ENCODE assay signal across 13 cellular contexts in genomic region chr1:20725189-20726106, GRCh38. TPM values are rescaled to one million over a fixed set of nuclear protein-coding genes. Genes with fewer than 3 reads are reported as not detected.
DNase-seq lines count a peak whose midpoint lies in the region; ATAC-seq and TF ChIP-seq lines count a peak whose summit lies in the region.
"Had no signal": no experiment of that assay in that cellular context is flagged by ENCODE, and none has a peak within 500 bp of the region (broad histone marks: within the 10 kb centered on the region; RNA-seq: fewer than 3 reads in every experiment).

No MANE protein-coding gene starts in this region.

- in situ Hi-C loops in ACHN (cut with HindIII; ENCODE audit: low pct_ligation_motif_present, low pct_unique_long_range_greater_than_20kb, low sequenced_read_pairs): no loop called here

- no peak overlapping the region for H3K4me3 Mint-ChIP-seq in HFFc6
- H3K4me3 Mint-ChIP-seq in activated CD4-positive, alpha-beta memory T cell treated with anti-CD3 and anti-CD28 coated beads for 36 hours: no peak overlapping the region
- no peak overlapping the region for H3K4me3 Mint-ChIP-seq in stimulated activated memory B cell treated with anti-CD40 and anti-IgM and Interleukin-4, amounts not matched to agents 10 μg/mL and 1 μg/mL and 100 μg/mL, for 72 hours
- H3K4me3 Mint-ChIP-seq: CD4-positive, CD25-positive, alpha-beta regulatory T cell had no signal

- no peak for TF ChIP-seq CTCF in HFFc6 (IDR thresholded peaks at IDR 0.05)

- H3K27me3 Mint-ChIP-seq in HFFc6 (ENCODE audit: insufficient read depth): peaks cover 1% of the 10 kb centered on the region
- peaks cover 7% of the 10 kb centered on the region for H3K27me3 Mint-ChIP-seq in activated CD4-positive, alpha-beta memory T cell treated with anti-CD3 and anti-CD28 coated beads for 36 hours
- peaks cover 31% of the 10 kb centered on the region for H3K27me3 Mint-ChIP-seq in stimulated activated memory B cell treated with anti-CD40 and anti-IgM and Interleukin-4, amounts not matched to agents 10 μg/mL and 1 μg/mL and 100 μg/mL, for 72 hours

- peak overlapping the region; percentile 82 for H3K27ac Mint-ChIP-seq in HFFc6
- H3K27ac Mint-ChIP-seq in activated CD4-positive, alpha-beta memory T cell treated with anti-CD3 and anti-CD28 coated beads for 36 hours: no peak overlapping the region
- no peak overlapping the region for H3K27ac Mint-ChIP-seq in stimulated activated memory B cell treated with anti-CD40 and anti-IgM and Interleukin-4, amounts not matched to agents 10 μg/mL and 1 μg/mL and 100 μg/mL, for 72 hours

- DNase-seq in ACHN (peak; percentile 39), HFFc6 (peak; percentile 66), glomerular visceral epithelial cell (ENCODE audit: extremely low spot score) (peak; percentile 54), activated gamma-delta T cell treated with Interleukin-2 at 50 U/mL for 16 hours (no peak), OCI-M1 (lab: John Stamatoyannopoulos, UW) (no peak)
- DNase-seq in activated CD4-positive, alpha-beta memory T cell treated with anti-CD3 and anti-CD28 coated beads for 36 hours: peak; percentile 8
- no peak for DNase-seq in activated effector memory CD4-positive, alpha-beta T cell treated with Interleukin-2 at 50 U/mL for 16 hours
- DNase-seq: activated T-cell treated with anti-CD3 and anti-CD28 coated beads, Interleukin-2, amount 50 U/mL, for 1 hour; CD4-positive, CD25-positive, alpha-beta regulatory T cell; SW 1271 had no signal

- no peak for ATAC-seq in stimulated activated memory B cell treated with anti-CD40 and anti-IgM and Interleukin-4, amounts not matched to agents 10 μg/mL and 1 μg/mL and 100 μg/mL, for 72 hours

- intact Hi-C loops in activated CD4-positive, alpha-beta memory T cell treated with anti-CD3 and anti-CD28 coated beads for 36 hours (cut with micrococcal nuclease): no loop called here

- peaks cover 6% of the 10 kb centered on the region for H3K9me3 Mint-ChIP-seq in HFFc6
- no peaks in the 10 kb centered on the region for H3K9me3 Mint-ChIP-seq in activated CD4-positive, alpha-beta memory T cell treated with anti-CD3 and anti-CD28 coated beads for 36 hours
- no peaks in the 10 kb centered on the region for H3K9me3 Mint-ChIP-seq in stimulated activated memory B cell treated with anti-CD40 and anti-IgM and Interleukin-4, amounts not matched to agents 10 μg/mL and 1 μg/mL and 100 μg/mL, for 72 hours
- H3K9me3 Mint-ChIP-seq: CD4-positive, CD25-positive, alpha-beta regulatory T cell had no signal

- POLR2A ChIA-PET in activated CD4-positive, alpha-beta memory T cell treated with anti-CD3 and anti-CD28 coated beads for 36 hours (lab: Charles Lee): no interaction called here

- H3K36me3 Mint-ChIP-seq in HFFc6 (ENCODE audit: low read depth): peaks cover 13% of the 10 kb centered on the region
- no peaks in the 10 kb centered on the region for H3K36me3 Mint-ChIP-seq in activated CD4-positive, alpha-beta memory T cell treated with anti-CD3 and anti-CD28 coated beads for 36 hours
- H3K36me3 Mint-ChIP-seq in stimulated activated memory B cell treated with anti-CD40 and anti-IgM and Interleukin-4, amounts not matched to agents 10 μg/mL and 1 μg/mL and 100 μg/mL, for 72 hours: no peaks in the 10 kb centered on the region
- H3K36me3 Mint-ChIP-seq: CD4-positive, CD25-positive, alpha-beta regulatory T cell had no signal

- H3K4me1 Mint-ChIP-seq in HFFc6 (ENCODE audit: low read depth): peaks cover 17% of the 10 kb centered on the region
- peaks cover 4% of the 10 kb centered on the region for H3K4me1 Mint-ChIP-seq in activated CD4-positive, alpha-beta memory T cell treated with anti-CD3 and anti-CD28 coated beads for 36 hours (ENCODE audit: low read depth)
- H3K4me1 Mint-ChIP-seq in stimulated activated memory B cell treated with anti-CD40 and anti-IgM and Interleukin-4, amounts not matched to agents 10 μg/mL and 1 μg/mL and 100 μg/mL, for 72 hours: peaks cover 8% of the 10 kb centered on the region

- CTCF ChIA-PET in activated CD4-positive, alpha-beta memory T cell treated with anti-CD3 and anti-CD28 coated beads for 36 hours (lab: Charles Lee): interaction anchor here (1.5 kb wide), 1 partner anchor 29 kb away, joined by 7 read pairs; no protein-coding TSS in a partner anchor

RNA-seq across cellular contexts. Expression of gene SH2D5, which starts 7.1 kb away (rescaled TPM):
- 10 to 100 TPM; 12.0 to 15.9 (median 13.2) TPM for total RNA-seq in HFFc6 (2021; fragmentation: NEBNext Ultra II Directional; extraction: Animal tissue kit (Norgen Biotek cat#: 25700))
- total RNA-seq in activated CD4-positive, alpha-beta memory T cell treated with anti-CD3 and anti-CD28 coated beads for 36 hours: under 1 TPM; 0.07 to 0.12 TPM
- total RNA-seq: CD4-positive, CD25-positive, alpha-beta regulatory T cell; left ventricle myocardium inferior; subcutaneous adipose tissue had no signal

RNA-seq across cellular contexts. Expression of gene KIF17, which starts 7.6 kb away (rescaled TPM):
- total RNA-seq in HFFc6 (2021; fragmentation: NEBNext Ultra II Directional; extraction: Animal tissue kit (Norgen Biotek cat#: 25700)): 1 to 10 TPM; 5.8 to 8.1 (median 7.4) TPM
- total RNA-seq in activated CD4-positive, alpha-beta memory T cell treated with anti-CD3 and anti-CD28 coated beads for 36 hours: not detected
- total RNA-seq: CD4-positive, CD25-positive, alpha-beta regulatory T cell had no signal

Comparison
In these comparisons a context has a peak if more than half of its experiments do, and no peak if none do; other contexts are left out.
1. DNase-seq: peak in ACHN (single experiment), HFFc6 (single experiment), activated CD4-positive, alpha-beta memory T cell treated with anti-CD3 and anti-CD28 coated beads for 36 hours (single experiment) and glomerular visceral epithelial cell (single experiment); none in activated gamma-delta T cell treated with Interleukin-2 at 50 U/mL for 16 hours (single experiment), OCI-M1 (single experiment) and activated effector memory CD4-positive, alpha-beta T cell treated with Interleukin-2 at 50 U/mL for 16 hours (single experiment).
2. RNA of gene SH2D5, which starts 7.1 kb away (total RNA-seq): 12.0 to 15.9 TPM in HFFc6; 0.07 to 0.12 TPM in activated CD4-positive, alpha-beta memory T cell treated with anti-CD3 and anti-CD28 coated beads for 36 hours; every median in the first group is over 10 times any median in the second.
3. RNA of gene KIF17, which starts 7.6 kb away (total RNA-seq): 5.8 to 8.1 TPM in HFFc6; not detected in activated CD4-positive, alpha-beta memory T cell treated with anti-CD3 and anti-CD28 coated beads for 36 hours; every median in the first group is over 4 times any median in the second.